Comparison of ENCODE assay signal across 8 cellular contexts in the genomic region with DNA sequence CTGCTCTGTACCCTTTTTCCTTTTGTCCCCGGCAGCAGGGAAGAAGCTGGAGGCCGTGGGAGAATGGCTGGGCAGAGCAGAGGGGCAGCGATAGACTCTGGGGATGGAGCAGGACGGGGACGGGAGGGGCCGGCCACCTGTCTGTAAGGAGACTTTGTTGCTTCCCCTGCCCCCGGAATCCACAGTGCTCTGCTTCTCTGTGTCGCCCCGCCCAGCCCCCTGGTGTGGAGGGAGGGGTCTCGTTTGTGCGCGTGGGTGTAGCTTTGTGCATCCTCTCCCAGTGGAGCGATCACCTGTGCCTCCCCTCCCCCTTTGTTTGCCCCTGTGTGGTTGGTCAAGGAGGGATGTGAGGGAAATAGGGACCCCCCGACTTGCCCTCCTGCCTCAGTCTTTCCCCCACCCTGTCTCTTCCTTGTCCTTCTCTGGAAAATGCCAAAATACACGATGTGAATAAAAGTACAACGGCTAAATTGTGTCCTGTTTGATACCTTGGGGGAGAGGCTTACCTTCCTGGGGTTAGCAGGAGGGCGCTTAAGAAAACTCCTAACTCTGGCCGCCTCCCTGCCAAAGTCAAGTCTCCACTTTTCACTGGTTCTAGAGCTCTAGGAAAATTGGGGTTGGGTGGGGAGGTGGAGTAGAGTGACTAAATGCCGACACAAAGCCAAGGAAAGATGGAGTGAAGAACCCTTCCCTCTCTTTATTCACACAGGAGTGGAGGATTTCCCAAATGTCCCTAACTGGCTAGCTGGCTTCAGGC. TPM values are rescaled to one million over a fixed set of nuclear protein-coding genes. Genes with fewer than 3 reads are reported as not detected.
DNase-seq lines count a peak whose midpoint lies in the region; ATAC-seq and TF ChIP-seq lines count a peak whose summit lies in the region.

No MANE protein-coding gene starts in this region.

- TF ChIP-seq CTCF in left lung (IDR thresholded peaks at IDR 0.05) (no peak), testis (IDR thresholded peaks at IDR 0.05) (no peak)

- 47 to 62% methylated on average over 16 to 19 of the region's 19 CpGs for WGBS in testis, 2 donors

- H3K27ac ChIP-seq in left lung = peak overlapping the region; percentile 95 to 96
- peak overlapping the region; percentile 90 to 95 for H3K27ac ChIP-seq in testis

- DNase-seq in activated CD4-positive, alpha-beta T cell treated with anti-CD3 and anti-CD28 coated beads, Interleukin-2, amount 10 ng/mL, durations not matched to agents 24 days and 14 days = no peak
- DNase-seq in activated CD4-positive, alpha-beta T cell treated with anti-CD3 and anti-CD28 coated beads, Interleukin-2, amount 50 U/mL, for 48 hours = no peak
- DNase-seq in activated naive CD8-positive, alpha-beta T cell treated with anti-CD3 and anti-CD28 coated beads, Interleukin-2, amount 10 ng/mL, durations not matched to agents 7 days and 5 days = no peak
- DNase-seq in left lung = no peak
- no peak for DNase-seq in testis

- no peaks in the 10 kb centered on the region for H3K27me3 ChIP-seq in left lung
- H3K27me3 ChIP-seq in testis = no peaks in the 10 kb centered on the region

- peaks cover 41% of the 10 kb centered on the region for H3K4me1 Mint-ChIP-seq in activated CD4-positive, alpha-beta T cell treated with anti-CD3 and anti-CD28 coated beads, Interleukin-2, amount 10 ng/mL, durations not matched to agents 24 days and 14 days
- peaks cover 32% of the 10 kb centered on the region for H3K4me1 Mint-ChIP-seq in activated naive CD8-positive, alpha-beta T cell treated with anti-CD3 and anti-CD28 coated beads, Interleukin-2, amount 10 ng/mL, durations not matched to agents 7 days and 5 days

- H3K4me1 ChIP-seq in left lung (peaks cover 22 to 40% of the 10 kb centered on the region in 2 donors), testis (peaks cover 23% of the 10 kb centered on the region)

- peak overlapping the region; percentile 29 for H3K27ac Mint-ChIP-seq in activated CD4-positive, alpha-beta T cell treated with anti-CD3 and anti-CD28 coated beads, Interleukin-2, amount 10 ng/mL, durations not matched to agents 24 days and 14 days
- peak overlapping the region; percentile 12 for H3K27ac Mint-ChIP-seq in activated naive CD8-positive, alpha-beta T cell treated with anti-CD3 and anti-CD28 coated beads, Interleukin-2, amount 10 ng/mL, durations not matched to agents 7 days and 5 days

- ATAC-seq in activated naive CD8-positive, alpha-beta T cell treated with anti-CD3 and anti-CD28 coated beads, Interleukin-2, amount 10 ng/mL, durations not matched to agents 7 days and 5 days (ENCODE audit: low read depth) = no peak
- ATAC-seq in left lung = no peak
- no peak for ATAC-seq in GM21423 (IDR thresholded peaks at IDR 0.05; ENCODE audit: unreplicated experiment)
- ATAC-seq in HG02970 (IDR thresholded peaks at IDR 0.05; ENCODE audit: low FRiP score, unreplicated experiment) = no peak
- ATAC-seq in HG02798 (IDR thresholded peaks at IDR 0.05; ENCODE audit: poor library complexity, unreplicated experiment) = no peak

- intact Hi-C loops in activated CD4-positive, alpha-beta T cell treated with anti-CD3 and anti-CD28 coated beads, Interleukin-2, amount 10 ng/mL, durations not matched to agents 24 days and 14 days (cut with micrococcal nuclease) = no loop called here
- intact Hi-C loops in left lung (cut with DNase I) (no loop called here), testis (cut with DNase I; ENCODE audit: low total_unique reads) (no loop called here)

- peaks cover 71% of the 10 kb centered on the region for H3K36me3 Mint-ChIP-seq in activated CD4-positive, alpha-beta T cell treated with anti-CD3 and anti-CD28 coated beads, Interleukin-2, amount 10 ng/mL, durations not matched to agents 24 days and 14 days (ENCODE audit: low read depth)
- H3K36me3 Mint-ChIP-seq in activated naive CD8-positive, alpha-beta T cell treated with anti-CD3 and anti-CD28 coated beads, Interleukin-2, amount 10 ng/mL, durations not matched to agents 7 days and 5 days = peaks cover 40% of the 10 kb centered on the region

- TF ChIP-seq POLR2A in testis (IDR thresholded peaks at IDR 0.05) = no peak

- H3K4me3 ChIP-seq in left lung (peak overlapping the region in 1 of 2 donors; percentile 100), testis (peak overlapping the region in 1 of 2 donors; percentile 90)

- no peaks in the 10 kb centered on the region for H3K27me3 Mint-ChIP-seq in activated CD4-positive, alpha-beta T cell treated with anti-CD3 and anti-CD28 coated beads, Interleukin-2, amount 10 ng/mL, durations not matched to agents 24 days and 14 days
- H3K27me3 Mint-ChIP-seq in activated naive CD8-positive, alpha-beta T cell treated with anti-CD3 and anti-CD28 coated beads, Interleukin-2, amount 10 ng/mL, durations not matched to agents 7 days and 5 days = no peaks in the 10 kb centered on the region

- peak overlapping the region; percentile 89 for H3K4me3 Mint-ChIP-seq in activated CD4-positive, alpha-beta T cell treated with anti-CD3 and anti-CD28 coated beads, Interleukin-2, amount 10 ng/mL, durations not matched to agents 24 days and 14 days
- peak overlapping the region; percentile 95 for H3K4me3 Mint-ChIP-seq in activated naive CD8-positive, alpha-beta T cell treated with anti-CD3 and anti-CD28 coated beads, Interleukin-2, amount 10 ng/mL, durations not matched to agents 7 days and 5 days

- H3K36me3 ChIP-seq in left lung (peaks cover 0 to 69% of the 10 kb centered on the region in 2 donors), testis (ENCODE audit: low read depth, missing control alignments) (no peaks in the 10 kb centered on the region)

- H3K9me3 ChIP-seq in left lung (no peaks in the 10 kb centered on the region), testis (no peaks in the 10 kb centered on the region)

- no peaks in the 10 kb centered on the region for H3K9me3 Mint-ChIP-seq in activated CD4-positive, alpha-beta T cell treated with anti-CD3 and anti-CD28 coated beads, Interleukin-2, amount 10 ng/mL, durations not matched to agents 24 days and 14 days
- H3K9me3 Mint-ChIP-seq in activated naive CD8-positive, alpha-beta T cell treated with anti-CD3 and anti-CD28 coated beads, Interleukin-2, amount 10 ng/mL, durations not matched to agents 7 days and 5 days = no peaks in the 10 kb centered on the region

- POLR2A ChIA-PET in activated naive CD8-positive, alpha-beta T cell treated with anti-CD3 and anti-CD28 coated beads, Interleukin-2, amount 10 ng/mL, durations not matched to agents 7 days and 5 days (lab: Charles Lee) = interaction anchor here (0.6 to 7.5 kb wide), 18 partner anchors 14 to 308 kb away, joined by 3 to 106 read pairs (median 4); a partner anchor contains a TSS

RNA-seq across cellular contexts. Expression of a gene that starts 1.0 kb away (rescaled TPM):
- total RNA-seq in activated CD4-positive, alpha-beta T cell treated with anti-CD3 and anti-CD28 coated beads, Interleukin-2, amount 10 ng/mL, durations not matched to agents 24 days and 14 days = 1,614 and 1,630 TPM in 2 replicates
- total RNA-seq in activated naive CD8-positive, alpha-beta T cell treated with anti-CD3 and anti-CD28 coated beads, Interleukin-2, amount 10 ng/mL, durations not matched to agents 7 days and 5 days = 1,000 to 10,000 TPM; 1,129 to 1,200 TPM
- total RNA-seq in left lung (100 to 1,000 TPM; 394 to 521 TPM), testis (100 to 1,000 TPM; 347 to 356 TPM)
- 544 TPM for polyA plus RNA-seq in testis (ENCODE audit: insufficient read depth, low read depth, low replicate concordance)

RNA-seq across cellular contexts. Expression of a gene that starts 6.8 kb away (rescaled TPM):
- total RNA-seq in activated CD4-positive, alpha-beta T cell treated with anti-CD3 and anti-CD28 coated beads, Interleukin-2, amount 10 ng/mL, durations not matched to agents 24 days and 14 days = 3.4 TPM in 2 replicates
- 10 to 100 TPM; 16.4 to 17.0 TPM for total RNA-seq in activated naive CD8-positive, alpha-beta T cell treated with anti-CD3 and anti-CD28 coated beads, Interleukin-2, amount 10 ng/mL, durations not matched to agents 7 days and 5 days
- total RNA-seq in left lung (10 to 100 TPM; 24.5 to 27.1 TPM), testis (10 to 100 TPM; 11.6 to 22.0 TPM)
- polyA plus RNA-seq in testis (ENCODE audit: insufficient read depth, low read depth, low replicate concordance) = 21.3 TPM

RNA-seq across cellular contexts. Expression of a gene that starts 14.4 kb away (rescaled TPM):
- 121 TPM in 2 replicates for total RNA-seq in activated CD4-positive, alpha-beta T cell treated with anti-CD3 and anti-CD28 coated beads, Interleukin-2, amount 10 ng/mL, durations not matched to agents 24 days and 14 days
- 10 to 100 TPM; 84.8 to 95.4 TPM for total RNA-seq in activated naive CD8-positive, alpha-beta T cell treated with anti-CD3 and anti-CD28 coated beads, Interleukin-2, amount 10 ng/mL, durations not matched to agents 7 days and 5 days
- total RNA-seq in left lung = 10 to 100 TPM; 80.2 to 90.2 TPM
- total RNA-seq in testis = 10 to 100 TPM; 96.1 to 97.5 TPM
- polyA plus RNA-seq in testis (ENCODE audit: insufficient read depth, low read depth, low replicate concordance) = 154 TPM

RNA-seq across cellular contexts. Expression of a gene that starts 15.3 kb away (rescaled TPM):
- total RNA-seq in activated CD4-positive, alpha-beta T cell treated with anti-CD3 and anti-CD28 coated beads, Interleukin-2, amount 10 ng/mL, durations not matched to agents 24 days and 14 days = 32.6 and 33.7 TPM in 2 replicates
- 10 to 100 TPM; 76.7 to 85.2 TPM for total RNA-seq in activated naive CD8-positive, alpha-beta T cell treated with anti-CD3 and anti-CD28 coated beads, Interleukin-2, amount 10 ng/mL, durations not matched to agents 7 days and 5 days
- total RNA-seq in left lung (1 to 10 TPM; 2.0 to 7.7 TPM), testis (10 to 100 TPM; 27.5 to 43.5 TPM)
- polyA plus RNA-seq in testis (ENCODE audit: insufficient read depth, low read depth, low replicate concordance) = 81.7 TPM

RNA-seq across cellular contexts. Expression of a gene that starts 25.6 kb away (rescaled TPM):
- 1.6 and 1.7 TPM in 2 replicates for total RNA-seq in activated CD4-positive, alpha-beta T cell treated with anti-CD3 and anti-CD28 coated beads, Interleukin-2, amount 10 ng/mL, durations not matched to agents 24 days and 14 days
- 1 to 10 TPM; 2.6 to 3.1 TPM for total RNA-seq in activated naive CD8-positive, alpha-beta T cell treated with anti-CD3 and anti-CD28 coated beads, Interleukin-2, amount 10 ng/mL, durations not matched to agents 7 days and 5 days
- total RNA-seq in left lung (1 to 10 TPM; 2.0 to 3.3 TPM), testis (1 to 10 TPM; 4.8 to 5.0 TPM)
- 1.6 TPM for polyA plus RNA-seq in testis (ENCODE audit: insufficient read depth, low read depth, low replicate concordance)
